ENCODE assay signal across 8 cellular contexts in genomic region chr4:71338846-71339593, GRCh38. TPM values are rescaled to one million over a fixed set of nuclear protein-coding genes. Genes with fewer than 3 reads are reported as not detected.
DNase-seq lines count a peak whose midpoint lies in the region; ATAC-seq and TF ChIP-seq lines count a peak whose summit lies in the region.

Gene SLC4A4 (plus strand): TSS chr4:71339020.

- H3K4me3 ChIP-seq in brain microvascular endothelial cell (ENCODE audit: low read depth, low read length) = no peak within 1 kb of the TSS

- H3K4me1 Mint-ChIP-seq in CD14-positive monocyte = peaks cover 9% of the 10 kb centered on the region

- no peak within 1 kb of the TSS for H3K27ac ChIP-seq in brain microvascular endothelial cell

- H3K9me3 Mint-ChIP-seq in CD14-positive monocyte = peaks cover 0 to 3% (median 0%) of the 10 kb centered on the region in 7 donors

- H3K4me3 Mint-ChIP-seq in CD14-positive monocyte = no peak within 1 kb of the TSS

- no peak for TF ChIP-seq CTCF in brain microvascular endothelial cell (IDR thresholded peaks at IDR 0.05; ENCODE audit: low read depth, low read length, missing control alignments)
- TF ChIP-seq CTCF in omental fat pad (IDR thresholded peaks at IDR 0.05) = no peak
- no peak for TF ChIP-seq CTCF in CD14-positive monocyte (IDR thresholded peaks at IDR 0.05)

- no peaks in the 10 kb centered on the region for H3K27me3 Mint-ChIP-seq in CD14-positive monocyte (ENCODE audit: low read depth in 3 of 3)

- no peaks in the 10 kb centered on the region for H3K36me3 Mint-ChIP-seq in CD14-positive monocyte

- no peaks in the 10 kb centered on the region for H3K27me3 ChIP-seq in brain microvascular endothelial cell (replicated peaks)

- H3K27ac Mint-ChIP-seq in CD14-positive monocyte = peak within 1 kb of the TSS in 1 of 7 donors; percentile 0

- in situ Hi-C loops in brain microvascular endothelial cell (cut with HindIII; ENCODE audit: low pct_ligation_motif_present, low sequenced_read_pairs) = no loop called here

- intact Hi-C loops in CD14-positive monocyte (cut with micrococcal nuclease) = no loop called here

- ATAC-seq in GM19468 (IDR thresholded peaks at IDR 0.05; ENCODE audit: extremely low read depth, unreplicated experiment) = peak; percentile 92
- ATAC-seq in HG03457 (IDR thresholded peaks at IDR 0.05; ENCODE audit: unreplicated experiment) = peak; percentile 99
- ATAC-seq in omental fat pad (ENCODE audit: low FRiP score) = peak; percentile 9

- DNase-seq in EL (peak; percentile 85), brain microvascular endothelial cell (peak; percentile 77), omental fat pad (ENCODE audit: low spot score) (no peak), CD14-positive monocyte (ENCODE audit: low spot score) (no peak), NCI-H748 treated with DMSO at 0.1 percent for 48 hours (lab: John Stamatoyannopoulos, UW) (no peak), anterior cingulate cortex (lab: John Stamatoyannopoulos, UW) (no peak)

- no peaks in the 10 kb centered on the region for H3K36me3 ChIP-seq in brain microvascular endothelial cell (replicated peaks)

RNA-seq across cellular contexts. Expression of gene SLC4A4, which starts in this region (rescaled TPM):
- total RNA-seq in omental fat pad = 10 to 100 TPM in 2 of 4 donors, 1 to 10 TPM in 2; 8.4 to 45.6 (median 10.2) TPM
- polyA plus RNA-seq in CD14-positive monocyte = not detected

Comparison
In these comparisons a context has a peak if more than half of its experiments do, and no peak if none do; other contexts are left out.
1. DNase-seq: peak in EL (single experiment) and brain microvascular endothelial cell (single experiment); none in omental fat pad (single experiment), CD14-positive monocyte (single experiment), NCI-H748 treated with DMSO at 0.1 percent for 48 hours (single experiment) and anterior cingulate cortex (0 of 58).
2. ATAC-seq: peak in every context shown above with its lines; median percentile 99 in HG03457; 92 in GM19468; 9 in omental fat pad.